Comparison of ENCODE assay signal across 8 cellular contexts in the genomic region with DNA sequence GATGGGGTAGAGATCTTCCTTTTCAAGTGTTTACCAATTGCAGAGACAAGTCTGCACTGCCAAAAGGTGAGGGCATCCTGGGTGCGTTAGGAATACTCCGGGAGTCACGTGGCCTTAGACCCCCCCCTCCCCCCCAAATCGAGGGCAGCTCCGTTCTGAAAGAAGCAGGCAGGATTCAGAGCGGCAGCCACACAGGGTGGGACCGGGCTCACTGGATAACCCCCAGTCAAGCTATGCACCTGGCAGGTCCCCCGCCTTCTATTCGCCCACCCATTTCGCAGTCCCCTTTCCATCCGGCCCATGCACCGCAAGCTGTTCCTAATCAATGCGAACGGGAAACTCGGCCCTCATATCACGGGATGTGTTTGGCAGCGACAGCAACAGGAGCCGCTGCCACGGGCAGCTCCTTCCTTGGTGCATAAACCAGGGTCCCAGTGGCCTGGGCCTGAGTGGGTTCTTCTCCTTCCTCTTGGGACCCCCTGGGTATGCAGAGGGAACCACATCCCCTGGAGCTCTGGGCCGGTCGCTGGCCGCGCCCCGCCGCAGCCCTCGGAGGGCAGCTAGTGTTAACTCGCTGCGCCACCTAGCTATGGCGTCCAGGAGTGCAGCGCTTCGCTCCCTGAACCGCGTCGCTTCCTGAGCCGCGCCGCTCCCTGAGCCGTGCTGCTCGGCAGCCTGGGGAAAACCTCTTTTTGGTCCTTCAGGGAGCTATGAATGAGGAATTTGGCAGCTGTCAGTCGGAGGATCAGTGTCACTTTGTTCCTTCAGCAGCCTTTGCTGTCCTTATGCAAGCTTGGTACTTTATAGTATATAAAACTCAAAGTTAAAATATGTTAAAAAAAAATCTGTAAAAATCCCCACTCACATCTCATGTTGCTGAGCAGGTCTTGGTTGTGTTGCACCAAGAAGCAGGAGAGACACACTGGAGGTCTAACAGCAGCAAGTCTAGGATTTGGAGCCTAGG. TPM values are rescaled to one million over a fixed set of nuclear protein-coding genes. Genes with fewer than 3 reads are reported as not detected.
A peak's percentile ranks its signal among the peaks of the same experiment; 100 is the strongest.
DNase-seq lines count a peak whose midpoint lies in the region; ATAC-seq and TF ChIP-seq lines count a peak whose summit lies in the region.

No MANE protein-coding gene starts in this region.

- peak; percentile 98 for TF ChIP-seq CTCF in GM12875 (IDR thresholded peaks at IDR 0.05; ENCODE audit: borderline replicate concordance, insufficient read depth, low read depth, low read length)
- peak; percentile 93 for TF ChIP-seq CTCF in LNCAP (IDR thresholded peaks at IDR 0.05)
- peak; percentile 96 for TF ChIP-seq CTCF in RWPE2 (IDR thresholded peaks at IDR 0.05; ENCODE audit: poor library complexity, severe bottlenecking)
- TF ChIP-seq CTCF in fibroblast of pulmonary artery (IDR thresholded peaks at IDR 0.05; ENCODE audit: low read length, missing control alignments), result peak; percentile 86
- peak; percentile 99 for TF ChIP-seq CTCF in natural killer cell (IDR thresholded peaks at IDR 0.05)

- peak overlapping the region in 1 of 2 donors; percentile 81 for H3K27ac Mint-ChIP-seq in natural killer cell
- no peak overlapping the region for H3K27ac Mint-ChIP-seq in stimulated activated memory B cell treated with anti-CD40 and anti-IgM and Interleukin-4, amounts not matched to agents 10 μg/mL and 1 μg/mL and 100 μg/mL, for 72 hours

- no peaks in the 10 kb centered on the region for H3K9me3 ChIP-seq in RWPE2 (ENCODE audit: severe bottlenecking)

- H3K9me3 Mint-ChIP-seq in natural killer cell, result no peaks in the 10 kb centered on the region
- H3K9me3 Mint-ChIP-seq in stimulated activated memory B cell treated with anti-CD40 and anti-IgM and Interleukin-4, amounts not matched to agents 10 μg/mL and 1 μg/mL and 100 μg/mL, for 72 hours, result no peaks in the 10 kb centered on the region

- peaks cover 14 to 25% of the 10 kb centered on the region in 2 donors for H3K27me3 Mint-ChIP-seq in natural killer cell (ENCODE audit: low read depth in 2 of 2)
- H3K27me3 Mint-ChIP-seq in stimulated activated memory B cell treated with anti-CD40 and anti-IgM and Interleukin-4, amounts not matched to agents 10 μg/mL and 1 μg/mL and 100 μg/mL, for 72 hours, result peaks cover 25% of the 10 kb centered on the region

- peak overlapping the region; percentile 39 for H3K27ac ChIP-seq in RWPE2 (ENCODE audit: poor library complexity, severe bottlenecking)

- intact Hi-C loops in natural killer cell (cut with micrococcal nuclease), result loop anchor here (1.0 kb wide), 3 partner anchors 28 to 83 kb away; no protein-coding TSS in a partner anchor

- no peaks in the 10 kb centered on the region for H3K36me3 ChIP-seq in RWPE2 (ENCODE audit: low read depth)

- DNase-seq in RWPE2 (ENCODE audit: low spot score) (no peak), fibroblast of pulmonary artery (ENCODE audit: low read depth) (peak; percentile 78), natural killer cell (peak; percentile 79)
- peak; percentile 91 for DNase-seq in activated effector memory CD4-positive, alpha-beta T cell treated with anti-CD3 and anti-CD28 coated beads, Interleukin-2, amount 50 U/mL, for 16 hours

- H3K36me3 Mint-ChIP-seq in natural killer cell, result no peaks in the 10 kb centered on the region
- no peaks in the 10 kb centered on the region for H3K36me3 Mint-ChIP-seq in stimulated activated memory B cell treated with anti-CD40 and anti-IgM and Interleukin-4, amounts not matched to agents 10 μg/mL and 1 μg/mL and 100 μg/mL, for 72 hours

- peak overlapping the region; percentile 85 for H3K4me3 Mint-ChIP-seq in natural killer cell
- H3K4me3 Mint-ChIP-seq in stimulated activated memory B cell treated with anti-CD40 and anti-IgM and Interleukin-4, amounts not matched to agents 10 μg/mL and 1 μg/mL and 100 μg/mL, for 72 hours, result peak overlapping the region; percentile 73

- H3K4me3 ChIP-seq in GM12875 (ENCODE audit: low read depth, low read length) (no peak overlapping the region), RWPE2 (ENCODE audit: severe bottlenecking) (peak overlapping the region; percentile 19), fibroblast of pulmonary artery (replicated peaks; ENCODE audit: low read depth, low read length) (peak overlapping the region; percentile 26)

- peaks cover 6 to 11% of the 10 kb centered on the region in 2 donors for H3K4me1 Mint-ChIP-seq in natural killer cell
- H3K4me1 Mint-ChIP-seq in stimulated activated memory B cell treated with anti-CD40 and anti-IgM and Interleukin-4, amounts not matched to agents 10 μg/mL and 1 μg/mL and 100 μg/mL, for 72 hours, result peaks cover 10% of the 10 kb centered on the region

- H3K4me1 ChIP-seq in RWPE2 (ENCODE audit: insufficient read depth, poor library complexity, severe bottlenecking), result peaks cover 16% of the 10 kb centered on the region

- no peaks in the 10 kb centered on the region for H3K27me3 ChIP-seq in RWPE2 (ENCODE audit: insufficient read depth, poor library complexity, severe bottlenecking)

- peak; percentile 86 for ATAC-seq in RWPE2 (ENCODE audit: low read depth)
- ATAC-seq in natural killer cell, result peak; percentile 85 to 99 (median 98)
- ATAC-seq in stimulated activated memory B cell treated with anti-CD40 and anti-IgM and Interleukin-4, amounts not matched to agents 10 μg/mL and 1 μg/mL and 100 μg/mL, for 72 hours, result peak; percentile 91
- no peak for ATAC-seq in HG02588 (IDR thresholded peaks at IDR 0.05; ENCODE audit: unreplicated experiment)

RNA-seq across cellular contexts. Expression of a gene that starts 41.4 kb away (rescaled TPM):
- 1 to 10 TPM; 2.0 to 7.7 (median 6.7) TPM for total RNA-seq in natural killer cell

RNA-seq across cellular contexts. Expression of a gene that starts 55.3 kb away (rescaled TPM):
- 10 to 100 TPM; 33.8 to 48.5 (median 42.2) TPM for total RNA-seq in natural killer cell

RNA-seq across cellular contexts. Expression of a gene that starts 56.8 kb away (rescaled TPM):
- total RNA-seq in natural killer cell, result 10 to 100 TPM; 41.2 to 48.7 (median 43.4) TPM
